In genomic region chr6:93794161-93794560, GRCh38 we compare ENCODE assay signal across 23 cellular contexts.
"Had no signal": no experiment of that assay in that cellular context is flagged by ENCODE, and none has a peak within 500 bp of the region (broad histone marks: within the 10 kb centered on the region; RNA-seq: fewer than 3 reads in every experiment).

No MANE protein-coding gene starts in this region.

- ATAC-seq: activated CD4-positive, CD25-positive, alpha-beta regulatory T cell treated with anti-CD3 and anti-CD28 coated beads, Interleukin-2, amount 50 U/mL, for 24 hours; activated naive CD4-positive, alpha-beta T cell treated with anti-CD3 and anti-CD28 coated beads, Interleukin-2, amount 50 U/mL, for 72 hours; left cardiac atrium; sciatic nerve; T-cell had no signal

- DNase-seq: activated CD4-positive, alpha-beta T cell treated with anti-CD3 and anti-CD28 coated beads, Interleukin-2, amount 10 ng/mL, durations not matched to agents 7 days and 5 days; activated T-cell treated with anti-CD3 and anti-CD28 coated beads, Interleukin-2, amount 50 U/mL, for 1 hour; aorta; central memory CD4-positive, alpha-beta T cell; colonic mucosa; foreskin melanocyte; glutamatergic neuron; immature natural killer cell; left cardiac atrium; spleen; stimulated activated CD4-positive, alpha-beta T cell treated with anti-CD3 and anti-CD28 coated beads, Interleukin-4, amount 100 ng/mL, for 1 hour; stimulated activated naive CD4-positive, alpha-beta T cell; T-cell; testis; trophoblast cell; uterus had no signal

- H3K4me1 ChIP-seq: colonic mucosa, spleen, testis, uterus had no signal

- H3K4me2 ChIP-seq: hepatocyte had no signal

- H3K79me2 ChIP-seq: hepatocyte had no signal

- H3K36me3 ChIP-seq: colonic mucosa, neutrophil, spleen, uterus had no signal

- H3K4me3 ChIP-seq: colonic mucosa, hepatocyte, spleen, testis, uterus had no signal

- H3K27ac ChIP-seq: colonic mucosa, epithelial cell of prostate, hepatocyte, neutrophil, spleen, testis, uterus, VCaP had no signal

- H3K9me3 ChIP-seq: colonic mucosa, neutrophil, spleen, testis, uterus had no signal

- H3K27me3 ChIP-seq: colonic mucosa, hepatocyte, neutrophil, spleen, testis, uterus had no signal

- H2AFZ ChIP-seq: hepatocyte had no signal
